Comparison of ENCODE assay signal across 1 cellular context in genomic region chr1:221728037-221728505, GRCh38.
TF ChIP-seq lines count a peak whose summit lies in the region.

No MANE protein-coding gene starts in this region.

TF ChIP-seq in IMR-90, 13 proteins besides CTCF, POLR2A, EP300 and RAD21:
- TF ChIP-seq SMC3 (IDR thresholded peaks at IDR 0.05; ENCODE audit: low read depth, low read length) = no peak
- no peak for TF ChIP-seq BHLHE40 (IDR thresholded peaks at IDR 0.05; ENCODE audit: low read depth, low read length)
- TF ChIP-seq USF2 (IDR thresholded peaks at IDR 0.05; ENCODE audit: low read depth, low read length) = no peak
- no peak for TF ChIP-seq CEBPB (IDR thresholded peaks at IDR 0.05; ENCODE audit: low read depth, low read length)
- no peak for TF ChIP-seq ELK1 (IDR thresholded peaks at IDR 0.05; ENCODE audit: borderline replicate concordance, low read depth, low read length)
- TF ChIP-seq MXI1 (IDR thresholded peaks at IDR 0.05; ENCODE audit: borderline replicate concordance, low read depth, low read length) = no peak
- TF ChIP-seq MAZ (IDR thresholded peaks at IDR 0.05; ENCODE audit: borderline replicate concordance, low read depth, low read length) = no peak
- no peak for TF ChIP-seq FOS (IDR thresholded peaks at IDR 0.05; ENCODE audit: low read depth, low read length)
- TF ChIP-seq MAFK (IDR thresholded peaks at IDR 0.05; ENCODE audit: low read depth, low read length) = no peak
- no peak for TF ChIP-seq CHD1 (IDR thresholded peaks at IDR 0.05; ENCODE audit: low read depth, low read length)
- no peak for TF ChIP-seq RCOR1 (IDR thresholded peaks at IDR 0.05; ENCODE audit: insufficient replicate concordance, low read length)
- TF ChIP-seq NFE2L2 (IDR thresholded peaks at IDR 0.05; ENCODE audit: low read depth, low read length) = no peak
- no peak for TF ChIP-seq RFX5 (IDR thresholded peaks at IDR 0.05; ENCODE audit: low read depth, low read length)
